9 cellular contexts compared by ENCODE assay signal in the genomic region with DNA sequence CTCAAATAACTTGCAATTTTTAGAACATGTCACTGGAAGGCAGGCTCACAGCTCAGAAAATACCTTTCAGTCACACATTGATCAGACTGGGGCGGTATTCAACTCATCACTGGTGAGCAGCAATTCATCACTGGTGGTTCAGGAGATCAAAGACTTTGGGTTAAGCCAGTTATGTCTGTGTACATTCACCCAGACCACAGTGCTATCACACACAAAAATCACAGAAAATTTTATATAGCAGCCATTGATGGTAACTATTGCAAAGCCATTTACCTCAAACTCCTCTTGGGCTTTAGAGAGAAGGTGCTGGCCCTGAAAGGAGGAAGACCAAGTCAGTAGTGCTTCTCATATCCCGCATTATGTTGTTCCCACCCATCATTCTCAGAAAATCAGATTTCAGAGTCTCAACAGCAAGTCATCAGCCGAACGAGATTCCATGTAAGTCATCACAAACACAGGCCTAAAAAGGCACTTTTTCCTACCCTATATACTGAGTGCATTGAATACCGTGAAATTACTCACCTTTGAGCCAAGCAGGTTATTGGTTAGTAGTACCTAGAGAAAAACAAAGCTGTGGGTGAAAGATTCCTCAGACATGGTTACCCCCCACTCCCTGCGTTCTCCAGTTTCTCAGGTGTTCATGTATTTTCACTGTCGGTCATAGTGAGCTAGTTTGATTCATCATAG. TPM values are rescaled to one million over a fixed set of nuclear protein-coding genes. Genes with fewer than 3 reads are reported as not detected.
DNase-seq lines count a peak whose midpoint lies in the region; TF ChIP-seq lines count a peak whose summit lies in the region.
"Had no signal": no experiment of that assay in that cellular context is flagged by ENCODE, and none has a peak within 500 bp of the region (broad histone marks: within the 10 kb centered on the region; RNA-seq: fewer than 3 reads in every experiment).

No MANE protein-coding gene starts in this region.

- CTCF ChIA-PET in CD4-positive, alpha-beta memory T cell (lab: Charles Lee; ENCODE audit: partially characterized antibody) = interaction anchor here (0.7 to 5.2 kb wide), 7 partner anchors 8 to 67 kb away, joined by 3 to 72 read pairs (median 4); a partner anchor contains a TSS
- CTCF ChIA-PET in MCF 10A (lab: Yijun Ruan, JAX) = interaction anchor here (0.8 to 4.2 kb wide), 5 partner anchors 10 to 67 kb away, joined by 4 to 31 read pairs (median 5); a partner anchor contains a TSS

- peak overlapping the region; percentile 95 to 99 (median 96) for H3K4me3 Mint-ChIP-seq in CD4-positive, alpha-beta memory T cell
- H3K4me3 Mint-ChIP-seq in MCF 10A (ENCODE audit: unreplicated experiment) = peak overlapping the region; percentile 94

- peaks cover 43 to 76% (median 59%) of the 10 kb centered on the region in 4 donors for H3K4me1 Mint-ChIP-seq in CD4-positive, alpha-beta memory T cell
- H3K4me1 Mint-ChIP-seq in MCF 10A (ENCODE audit: insufficient read depth, unreplicated experiment) = peaks cover 28% of the 10 kb centered on the region

- peaks cover 33 to 50% of the 10 kb centered on the region in 2 donors for H3K36me3 Mint-ChIP-seq in CD4-positive, alpha-beta memory T cell
- H3K36me3 Mint-ChIP-seq in MCF 10A (ENCODE audit: insufficient read depth, unreplicated experiment) = peaks cover 60% of the 10 kb centered on the region

- POLR2A ChIA-PET in CD4-positive, alpha-beta memory T cell (lab: Charles Lee; ENCODE audit: partially characterized antibody) = interaction anchor here (0.6 to 10.3 kb wide), 20 partner anchors 10 to 300 kb away, joined by 3 to 667 read pairs (median 32); a partner anchor contains a TSS
- POLR2A ChIA-PET in MCF 10A (lab: Yijun Ruan, JAX) = interaction anchor here (0.6 to 9.9 kb wide), 19 partner anchors 9 to 1327 kb away, joined by 3 to 344 read pairs (median 22); a partner anchor contains a TSS

- no peaks in the 10 kb centered on the region for H3K9me3 ChIP-seq in CD4-positive, alpha-beta memory T cell (ENCODE audit: control insufficient read depth in 1 of 2, low read length in 2 of 2)
- H3K9me3 ChIP-seq in KOPT-K1 (ENCODE audit: insufficient read depth, low read length, poor library complexity, severe bottlenecking) = no peaks in the 10 kb centered on the region
- H3K9me3 ChIP-seq in muscle layer of duodenum (ENCODE audit: control insufficient read depth in 1 of 2, low read length in 2 of 2) = no peaks in the 10 kb centered on the region

- H3K27ac ChIP-seq in CD4-positive, alpha-beta memory T cell (ENCODE audit: low read depth, low read length) = peak overlapping the region; percentile 78
- H3K27ac ChIP-seq in KOPT-K1 (ENCODE audit: low read depth, low read length, poor library complexity, severe bottlenecking) = peak overlapping the region; percentile 95
- peak overlapping the region; percentile 90 for H3K27ac ChIP-seq in muscle layer of duodenum (ENCODE audit: low read length)

- intact Hi-C loops in CD4-positive, alpha-beta memory T cell (cut with micrococcal nuclease) = loop anchor here (10.0 kb wide), 1 partner anchor 299 kb away; no protein-coding TSS in a partner anchor
- intact Hi-C loops in MCF 10A (cut with micrococcal nuclease) (no loop called here), posterior vena cava (cut with DNase I) (no loop called here)

- H3K27me3 Mint-ChIP-seq in CD4-positive, alpha-beta memory T cell = no peaks in the 10 kb centered on the region
- no peaks in the 10 kb centered on the region for H3K27me3 Mint-ChIP-seq in MCF 10A (ENCODE audit: insufficient read depth, unreplicated experiment)

- peak overlapping the region; percentile 84 to 97 (median 93) for H3K27ac Mint-ChIP-seq in CD4-positive, alpha-beta memory T cell
- peak overlapping the region; percentile 64 for H3K27ac Mint-ChIP-seq in MCF 10A (ENCODE audit: low read depth, unreplicated experiment)

- peak in 4 of 5 donors; percentile 34 to 75 (median 42) for DNase-seq in CD4-positive, alpha-beta memory T cell
- DNase-seq in MCF 10A (ENCODE audit: unreplicated experiment) (no peak), SHP77 treated with DMSO at 0.1 percent for 48 hours (lab: John Stamatoyannopoulos, UW) (no peak), SIG-M5 treated with dmso at 0.1 percent for 504 hours (lab: John Stamatoyannopoulos, UW; ENCODE audit: unreplicated experiment) (no peak), posterior vena cava (ENCODE audit: low spot score) (no peak), amygdala (lab: John Stamatoyannopoulos, UW) (no peak)
- DNase-seq: NCI-H2171 treated with DMSO at 0.1 percent for 48 hours had no signal

- no peaks in the 10 kb centered on the region for H3K27me3 ChIP-seq in CD4-positive, alpha-beta memory T cell (ENCODE audit: insufficient read depth, low read length)
- no peaks in the 10 kb centered on the region for H3K27me3 ChIP-seq in muscle layer of duodenum (ENCODE audit: low read depth, low read length)

- BruUV-seq in MCF 10A (replicated peaks; lab: Mats Ljungman, UMichigan) = no TSS peak

- H3K4me1 ChIP-seq in CD4-positive, alpha-beta memory T cell (ENCODE audit: insufficient read depth, low read length) = peaks cover 57% of the 10 kb centered on the region
- H3K4me1 ChIP-seq in muscle layer of duodenum (ENCODE audit: control insufficient read depth in 1 of 2, insufficient read depth in 2 of 2, low read length in 2 of 2) = peaks cover 16 to 22% of the 10 kb centered on the region in 2 donors

- peaks cover 0 to 8% (median 0%) of the 10 kb centered on the region in 8 donors for H3K9me3 Mint-ChIP-seq in CD4-positive, alpha-beta memory T cell
- no peaks in the 10 kb centered on the region for H3K9me3 Mint-ChIP-seq in MCF 10A (ENCODE audit: unreplicated experiment)

- TF ChIP-seq CTCF in MCF 10A (IDR thresholded peaks at IDR 0.05; ENCODE audit: unreplicated experiment) = no peak

- H3K36me3 ChIP-seq in CD4-positive, alpha-beta memory T cell (ENCODE audit: insufficient read depth, low read length) = peaks cover 33% of the 10 kb centered on the region
- H3K36me3 ChIP-seq in KOPT-K1 (ENCODE audit: insufficient read depth, low read length) = peaks cover 45% of the 10 kb centered on the region
- H3K36me3 ChIP-seq in muscle layer of duodenum (ENCODE audit: control insufficient read depth in 1 of 2, insufficient read depth in 2 of 2, low read length in 2 of 2) = peaks cover 23 to 30% of the 10 kb centered on the region in 2 donors

- H3K4me3 ChIP-seq in CD4-positive, alpha-beta memory T cell (ENCODE audit: low read length in 2 of 2) = peak overlapping the region; percentile 89 to 91
- peak overlapping the region; percentile 92 to 98 for H3K4me3 ChIP-seq in muscle layer of duodenum (ENCODE audit: low read depth in 1 of 2, low read length in 2 of 2)

RNA-seq across cellular contexts. Expression of a gene that starts 14.0 kb away (rescaled TPM):
- total RNA-seq in CD4-positive, alpha-beta memory T cell = 10 to 100 TPM; 79.3 to 82.2 TPM
- 10 to 100 TPM; 33.9 to 50.8 TPM for polyA plus RNA-seq in CD4-positive, alpha-beta memory T cell
- 91.3 and 115 TPM in 2 replicates for total RNA-seq in MCF 10A (2022)
- 10 to 100 TPM; 38.5 to 45.6 TPM for total RNA-seq in posterior vena cava

RNA-seq across cellular contexts. Expression of a gene that starts 20.8 kb away (rescaled TPM):
- total RNA-seq in CD4-positive, alpha-beta memory T cell = not detected
- polyA plus RNA-seq in CD4-positive, alpha-beta memory T cell = 1 to 10 TPM; 1.3 to 1.9 TPM
- total RNA-seq in MCF 10A (2022) (not detected in 2 replicates), posterior vena cava (not detected)

RNA-seq across cellular contexts. Expression of a gene that starts 21.6 kb away (rescaled TPM):
- total RNA-seq in CD4-positive, alpha-beta memory T cell = 10 to 100 TPM; 66.0 to 67.9 TPM
- polyA plus RNA-seq in CD4-positive, alpha-beta memory T cell = 10 to 100 TPM; 30.4 to 31.8 TPM
- 71.8 and 72.0 TPM in 2 replicates for total RNA-seq in MCF 10A (2022)
- 10 to 100 TPM; 32.8 to 34.0 TPM for total RNA-seq in posterior vena cava

RNA-seq across cellular contexts. Expression of a gene that starts 27.3 kb away (rescaled TPM):
- total RNA-seq in CD4-positive, alpha-beta memory T cell = 100 to 1,000 TPM; 205 to 215 TPM
- 100 to 1,000 TPM; 157 to 226 TPM for polyA plus RNA-seq in CD4-positive, alpha-beta memory T cell
- 838 and 896 TPM in 2 replicates for total RNA-seq in MCF 10A (2022)
- 100 to 1,000 TPM in 1 of 2 donors, 10 to 100 TPM in 1; 89.4 to 114 TPM for total RNA-seq in posterior vena cava

RNA-seq across cellular contexts. Expression of a gene that starts 48.2 kb away (rescaled TPM):
- 100 to 1,000 TPM; 195 to 196 TPM for total RNA-seq in CD4-positive, alpha-beta memory T cell
- 10 to 100 TPM; 75.2 to 83.2 TPM for polyA plus RNA-seq in CD4-positive, alpha-beta memory T cell
- 47.6 and 53.3 TPM in 2 replicates for total RNA-seq in MCF 10A (2022)
- total RNA-seq in posterior vena cava = 10 to 100 TPM; 53.0 to 58.1 TPM

Comparison
In these comparisons a context has a peak if more than half of its experiments do, and no peak if none do; other contexts are left out.
1. DNase-seq: peak in CD4-positive, alpha-beta memory T cell (4 of 5); none in MCF 10A (single experiment), SHP77 treated with DMSO at 0.1 percent for 48 hours (single experiment), SIG-M5 treated with dmso at 0.1 percent for 504 hours (single experiment), posterior vena cava (single experiment) and amygdala (0 of 56).
2. Peak in every context shown above with its lines, with median percentiles within 50 percentile points of each other: H3K27ac ChIP-seq.